ENCODE assay signal across 8 cellular contexts in the genomic region with DNA sequence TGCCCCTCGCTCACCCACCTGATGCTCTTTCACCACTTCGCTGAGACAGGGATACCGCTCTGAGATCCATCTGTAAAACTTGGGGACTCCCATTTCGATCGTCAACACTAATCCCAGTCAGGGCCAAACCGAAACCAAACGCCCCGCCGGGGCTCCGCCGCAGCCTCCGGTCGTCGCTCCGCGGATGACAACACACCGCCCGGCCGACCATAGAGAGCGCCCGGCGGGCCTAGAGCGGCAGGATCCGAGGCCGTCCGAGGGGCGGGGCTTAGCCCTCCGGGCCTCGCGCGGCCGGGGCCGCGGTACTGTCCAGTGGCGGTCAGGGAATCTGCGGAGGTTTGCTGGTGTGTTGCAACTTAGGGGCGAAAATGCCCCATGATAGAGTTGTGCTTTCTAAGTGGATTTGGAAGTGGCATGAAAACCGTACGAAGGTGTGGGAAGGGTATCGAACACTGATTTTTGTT. TPM values are rescaled to one million over a fixed set of nuclear protein-coding genes. Genes with fewer than 3 reads are reported as not detected.
DNase-seq lines count a peak whose midpoint lies in the region; ATAC-seq and TF ChIP-seq lines count a peak whose summit lies in the region.

A gene with protein sequence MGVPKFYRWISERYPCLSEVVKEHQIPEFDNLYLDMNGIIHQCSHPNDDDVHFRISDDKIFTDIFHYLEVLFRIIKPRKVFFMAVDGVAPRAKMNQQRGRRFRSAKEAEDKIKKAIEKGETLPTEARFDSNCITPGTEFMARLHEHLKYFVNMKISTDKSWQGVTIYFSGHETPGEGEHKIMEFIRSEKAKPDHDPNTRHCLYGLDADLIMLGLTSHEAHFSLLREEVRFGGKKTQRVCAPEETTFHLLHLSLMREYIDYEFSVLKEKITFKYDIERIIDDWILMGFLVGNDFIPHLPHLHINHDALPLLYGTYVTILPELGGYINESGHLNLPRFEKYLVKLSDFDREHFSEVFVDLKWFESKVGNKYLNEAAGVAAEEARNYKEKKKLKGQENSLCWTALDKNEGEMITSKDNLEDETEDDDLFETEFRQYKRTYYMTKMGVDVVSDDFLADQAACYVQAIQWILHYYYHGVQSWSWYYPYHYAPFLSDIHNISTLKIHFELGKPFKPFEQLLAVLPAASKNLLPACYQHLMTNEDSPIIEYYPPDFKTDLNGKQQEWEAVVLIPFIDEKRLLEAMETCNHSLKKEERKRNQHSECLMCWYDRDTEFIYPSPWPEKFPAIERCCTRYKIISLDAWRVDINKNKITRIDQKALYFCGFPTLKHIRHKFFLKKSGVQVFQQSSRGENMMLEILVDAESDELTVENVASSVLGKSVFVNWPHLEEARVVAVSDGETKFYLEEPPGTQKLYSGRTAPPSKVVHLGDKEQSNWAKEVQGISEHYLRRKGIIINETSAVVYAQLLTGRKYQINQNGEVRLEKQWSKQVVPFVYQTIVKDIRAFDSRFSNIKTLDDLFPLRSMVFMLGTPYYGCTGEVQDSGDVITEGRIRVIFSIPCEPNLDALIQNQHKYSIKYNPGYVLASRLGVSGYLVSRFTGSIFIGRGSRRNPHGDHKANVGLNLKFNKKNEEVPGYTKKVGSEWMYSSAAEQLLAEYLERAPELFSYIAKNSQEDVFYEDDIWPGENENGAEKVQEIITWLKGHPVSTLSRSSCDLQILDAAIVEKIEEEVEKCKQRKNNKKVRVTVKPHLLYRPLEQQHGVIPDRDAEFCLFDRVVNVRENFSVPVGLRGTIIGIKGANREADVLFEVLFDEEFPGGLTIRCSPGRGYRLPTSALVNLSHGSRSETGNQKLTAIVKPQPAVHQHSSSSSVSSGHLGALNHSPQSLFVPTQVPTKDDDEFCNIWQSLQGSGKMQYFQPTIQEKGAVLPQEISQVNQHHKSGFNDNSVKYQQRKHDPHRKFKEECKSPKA (N-terminal part only) (minus strand): TSS at position 186 of the 464 bp plus-strand sequence. CDS start 93 bp downstream, at position 93.

- WGBS in adrenal gland, 4 donors, result 0% methylated on average over 6 to 40 of the region's 40 CpGs
- 0 to 1% (median 1%) methylated on average over 23 to 40 of the region's 40 CpGs for WGBS in heart left ventricle, 4 donors
- WGBS in transverse colon (ENCODE audit: low coverage in 1 of 2), 2 donors, result 0% methylated on average over 23 of the region's 40 CpGs; no CpG with 5 or more reads in 1 of the 2 donors

- ATAC-seq in HG02852 (IDR thresholded peaks at IDR 0.05; ENCODE audit: unreplicated experiment), result peak; percentile 87
- ATAC-seq in heart left ventricle, result peak; percentile 99 to 100 (median 100)

- H3K27me3 ChIP-seq in adrenal gland (no peaks in the 10 kb centered on the region), heart left ventricle (no peaks in the 10 kb centered on the region), transverse colon (no peaks in the 10 kb centered on the region)

- TF ChIP-seq POLR2A in adrenal gland (IDR thresholded peaks at IDR 0.05) (peak; percentile 55 to 91), heart left ventricle (IDR thresholded peaks at IDR 0.05) (peak in 1 of 2 donors; percentile 68), transverse colon (IDR thresholded peaks at IDR 0.05) (peak; percentile 85)

- H3K4me3 ChIP-seq in adrenal gland (peak within 1 kb of the TSS; percentile 22 to 97 (median 78)), heart left ventricle (peak within 1 kb of the TSS; percentile 53 to 98 (median 82)), transverse colon (peak within 1 kb of the TSS; percentile 69 to 99 (median 80))

- H3K4me1 ChIP-seq in adrenal gland (replicated peaks in 1 of 2) (peaks cover 5 to 31% of the 10 kb centered on the region in 2 donors), heart left ventricle (peaks cover 0 to 41% (median 31%) of the 10 kb centered on the region in 12 donors), transverse colon (peaks cover 3 to 40% (median 17%) of the 10 kb centered on the region in 4 donors)

- intact Hi-C loops in adrenal gland (cut with DNase I) (no loop called here), heart left ventricle (cut with DNase I) (loop anchor here in 1 of 10 donors (10.0 kb wide), 1 partner anchor 557 kb away; a partner anchor contains a TSS), transverse colon (cut with DNase I; ENCODE audit: low total_unique reads) (no loop called here)

- H3K9me3 ChIP-seq in adrenal gland (replicated peaks in 1 of 3) (no peaks in the 10 kb centered on the region), heart left ventricle (no peaks in the 10 kb centered on the region), transverse colon (no peaks in the 10 kb centered on the region)

- peak within 1 kb of the TSS; percentile 96 to 100 (median 98) for H3K27ac ChIP-seq in adrenal gland
- H3K27ac ChIP-seq in heart left ventricle, result peak within 1 kb of the TSS; percentile 80 to 98 (median 94)
- peak within 1 kb of the TSS; percentile 93 to 99 (median 96) for H3K27ac ChIP-seq in transverse colon

- TF ChIP-seq CTCF in GM13976 (IDR thresholded peaks at IDR 0.05; ENCODE audit: borderline replicate concordance, control extremely low read depth, extremely low read depth, insufficient read depth, missing control alignments) (no peak), adrenal gland (IDR thresholded peaks at IDR 0.05) (no peak), heart left ventricle (IDR thresholded peaks at IDR 0.05) (peak in 1 of 12 donors; percentile 8), transverse colon (IDR thresholded peaks at IDR 0.05) (no peak)

- no peak for TF ChIP-seq EP300 in transverse colon (IDR thresholded peaks at IDR 0.05; ENCODE audit: low read depth)

- peaks cover 0 to 31% of the 10 kb centered on the region in 2 donors for H3K36me3 ChIP-seq in adrenal gland (replicated peaks in 1 of 2)
- H3K36me3 ChIP-seq in heart left ventricle, result peaks cover 0 to 25% (median 13%) of the 10 kb centered on the region in 9 donors
- H3K36me3 ChIP-seq in transverse colon, result no peaks in the 10 kb centered on the region

- DNase-seq in GM13976 (ENCODE audit: low spot score), result peak; percentile 98
- peak; percentile 92 for DNase-seq in NCI-H146 treated with DMSO at 0.1 percent for 48 hours (lab: John Stamatoyannopoulos, UW; ENCODE audit: unreplicated experiment)
- DNase-seq in T-helper 1 cell, result peak; percentile 86 to 94 (median 91)
- peak; percentile 95 to 97 (median 96) for DNase-seq in adrenal gland
- peak; percentile 95 to 98 (median 97) for DNase-seq in heart left ventricle
- DNase-seq in pons (ENCODE audit: low spot score), result peak; percentile 85
- peak; percentile 97 for DNase-seq in transverse colon

- in situ Hi-C loops in GM13976 (cut with MboI; ENCODE audit: low sequenced_read_pairs, unreplicated experiment), result no loop called here
- in situ Hi-C loops in transverse colon (cut with MboI; ENCODE audit: low pct_ligation_motif_present in 1 of 4, low pct_unique_long_range_greater_than_20kb in 1 of 4, low sequenced_read_pairs in 3 of 4), result no loop called here

RNA-seq across cellular contexts. Expression of the gene that starts here (rescaled TPM):
- total RNA-seq in adrenal gland, result 10 to 100 TPM; 17.6 to 73.6 (median 36.5) TPM
- 10 to 100 TPM in 2 of 3 donors, 1 to 10 TPM in 1; 6.3 to 14.5 (median 10.1) TPM for polyA plus RNA-seq in adrenal gland
- total RNA-seq in heart left ventricle, result 10 to 100 TPM; 15.2 to 35.5 (median 27.5) TPM
- 1 to 10 TPM; 3.8 to 5.3 TPM for polyA plus RNA-seq in heart left ventricle
- 10 to 100 TPM; 13.5 to 93.0 (median 52.1) TPM for total RNA-seq in transverse colon

Comparison
In these comparisons a context has a peak if more than half of its experiments do, and no peak if none do; other contexts are left out.
1. Peak in every context shown above with its lines: DNase-seq, ATAC-seq, H3K4me3 ChIP-seq and H3K27ac ChIP-seq.